ENCODE assay signal across 11 cellular contexts in the genomic region with DNA sequence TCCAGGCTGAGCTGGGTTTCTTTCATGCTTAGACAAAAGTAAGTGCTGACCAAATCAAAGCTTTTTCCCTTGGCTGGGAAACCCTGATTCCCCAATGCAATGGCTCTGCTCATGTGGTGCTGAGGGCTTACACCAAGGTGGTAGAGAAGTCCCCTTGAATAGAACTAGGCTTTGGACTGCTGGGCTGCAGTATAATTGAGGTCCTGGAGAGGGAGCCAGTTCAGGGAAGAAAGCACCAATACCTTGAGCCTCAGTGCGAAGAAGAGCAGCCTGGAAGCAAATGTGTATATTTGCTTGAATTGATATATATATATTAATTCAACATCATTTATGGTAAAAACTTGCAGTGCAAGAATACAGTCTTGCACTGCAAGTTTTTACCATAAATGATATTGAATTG.
DNase-seq lines count a peak whose midpoint lies in the region; ATAC-seq, FAIRE-seq and TF ChIP-seq lines count a peak whose summit lies in the region.
"Had no signal": no experiment of that assay in that cellular context is flagged by ENCODE, and none has a peak within 500 bp of the region (broad histone marks: within the 10 kb centered on the region; RNA-seq: fewer than 3 reads in every experiment).

No MANE protein-coding gene starts in this region.

- H2AFZ ChIP-seq in hepatocyte: no peak overlapping the region

- CTCF ChIA-PET in AG04449 (lab: Yijun Ruan, JAX): interaction anchor here (1.4 kb wide), 1 partner anchor 13 kb away, joined by 4 read pairs; no protein-coding TSS in a partner anchor

- ATAC-seq in HG03045 (IDR thresholded peaks at IDR 0.05; ENCODE audit: unreplicated experiment): no peak
- ATAC-seq in HG02763 (IDR thresholded peaks at IDR 0.05; ENCODE audit: unreplicated experiment): no peak

- H4K20me1 ChIP-seq in hepatocyte (ENCODE audit: insufficient read depth, poor library complexity, severe bottlenecking): no peaks in the 10 kb centered on the region

- in situ Hi-C loops in GM13977 (cut with MboI; ENCODE audit: low pct_unique_long_range_greater_than_20kb, low sequenced_read_pairs, unreplicated experiment): no loop called here

- no peaks in the 10 kb centered on the region for H3K79me2 ChIP-seq in hepatocyte

- TF ChIP-seq CTCF in AG04449 (IDR thresholded peaks at IDR 0.05; ENCODE audit: insufficient read depth, low read length, missing control alignments) (peak; percentile 17), GM13977 (IDR thresholded peaks at IDR 0.05; ENCODE audit: extremely low read depth, insufficient read depth, missing control alignments) (peak; percentile 38), hepatocyte (IDR thresholded peaks at IDR 0.05; ENCODE audit: poor library complexity) (peak; percentile 15)

- no peak overlapping the region for H3K27ac ChIP-seq in hepatocyte

- H3K4me2 ChIP-seq in hepatocyte: no peak overlapping the region

- no peaks in the 10 kb centered on the region for H3K36me3 ChIP-seq in hepatocyte (replicated peaks; ENCODE audit: insufficient read depth, low read depth)

- H3K9me3 ChIP-seq in hepatocyte (ENCODE audit: low read depth): no peaks in the 10 kb centered on the region

- no peaks in the 10 kb centered on the region for H3K4me1 ChIP-seq in hepatocyte (ENCODE audit: insufficient read depth)

- no peak for FAIRE-seq in GM12892 (lab: Jason Lieb, UNC)
- FAIRE-seq: endometrium had no signal

- no peaks in the 10 kb centered on the region for H3K27me3 ChIP-seq in hepatocyte

- H3K4me3 ChIP-seq in AG04449 (ENCODE audit: low read depth, low read length): no peak overlapping the region
- no peak overlapping the region for H3K4me3 ChIP-seq in hepatocyte
- H3K4me3 ChIP-seq: lung had no signal

- TF ChIP-seq POLR2A in GM12892 (IDR thresholded peaks at IDR 0.05; ENCODE audit: low read depth, low read length): no peak

- 87% methylated on average over 1 of the region's 1 CpG for WGBS in hepatocyte (ENCODE audit: low lambda C conversion rate, missing lambda C conversion rate)

- H3K9me2 ChIP-seq in hepatocyte (replicated peaks; ENCODE audit: insufficient read depth): no peaks in the 10 kb centered on the region

- POLR2A ChIA-PET in AG04449 (lab: Yijun Ruan, JAX): no interaction called here

- no peak for DNase-seq in AG04449 (ENCODE audit: low read depth, low spot score)
- no peak for DNase-seq in GM13977 (ENCODE audit: low spot score)
- DNase-seq in RPMI8226: peak; percentile 8
- DNase-seq in hepatocyte (ENCODE audit: low spot score): no peak
- no peak for DNase-seq in GM12892 (ENCODE audit: insufficient read length)
- no peak for DNase-seq in stimulated activated CD4-positive, alpha-beta T cell treated with anti-CD3 and anti-CD28 coated beads, Interleukin-4, amount 100 ng/mL, for 4 hours
- DNase-seq: NCI-H2107 had no signal
